7 cellular contexts compared by ENCODE assay signal in the genomic region with DNA sequence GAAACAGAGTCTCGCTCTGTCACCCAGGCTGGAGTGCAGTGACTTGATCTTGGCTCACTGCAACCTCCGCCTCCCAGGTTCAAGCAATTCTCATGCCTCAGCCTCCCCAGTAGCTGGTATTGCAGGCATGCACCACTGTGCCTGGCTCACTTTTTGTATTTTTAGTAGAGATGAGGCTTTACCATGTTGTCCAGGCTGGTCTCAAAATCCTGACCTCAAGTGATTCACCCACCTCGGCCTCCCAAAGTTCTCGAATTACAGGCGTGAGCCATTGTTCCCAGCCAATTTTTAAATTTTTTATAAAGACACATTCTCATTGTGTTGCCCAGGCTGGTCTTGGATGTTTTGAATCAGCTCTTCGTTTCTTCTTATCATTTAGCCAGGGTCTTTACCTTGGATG. TPM values are rescaled to one million over a fixed set of nuclear protein-coding genes. Genes with fewer than 3 reads are reported as not detected.
DNase-seq lines count a peak whose midpoint lies in the region; ATAC-seq and TF ChIP-seq lines count a peak whose summit lies in the region.
"Not testable (repeated sequence)": the region's sequence is repeated elsewhere in the genome, so short reads cannot be mapped to it uniquely, and the experiment has no call there.

No MANE protein-coding gene starts in this region.

- not testable (repeated sequence) for H2AK9ac ChIP-seq in IMR-90 (replicated peaks; ENCODE audit: low read depth, low read length, poor library complexity)

- CTCF ChIA-PET in IMR-90 (lab: Yijun Ruan, JAX) (interaction anchor here (0.7 to 1.6 kb wide), 3 partner anchors 88 to 139 kb away, joined by 3 to 6 read pairs (median 3); no protein-coding TSS in a partner anchor), SK-N-SH (lab: Yijun Ruan, JAX) (interaction anchor here (1.2 kb wide), 1 partner anchor 88 kb away, joined by 5 read pairs; no protein-coding TSS in a partner anchor)

- H2BK120ac ChIP-seq in IMR-90 (ENCODE audit: low read depth, low read length) = not testable (repeated sequence)

- not testable (repeated sequence) for TF ChIP-seq EP300 in SK-N-SH (IDR thresholded peaks at IDR 0.05; ENCODE audit: borderline replicate concordance in 1 of 2, low read depth in 1 of 2, low read length in 1 of 2)

- TF ChIP-seq CTCF in IMR-90 (conservative IDR thresholded peaks at IDR 0.05; ENCODE audit: low read depth, low read length); SK-N-SH (IDR thresholded peaks at IDR 0.05); osteoblast (IDR thresholded peaks at IDR 0.05; ENCODE audit: extremely low read depth, low read depth, low read length): not testable (repeated sequence)

- H3K4me3 ChIP-seq in IMR-90 (ENCODE audit: insufficient read depth, low read depth, low read length); adipocyte (ENCODE audit: low read length); osteoblast (ENCODE audit: insufficient read depth, low read length): not testable (repeated sequence)
- H3K4me3 ChIP-seq in SK-N-SH (ENCODE audit: low read depth in 2 of 2, low read length in 1 of 2) = 0 out of 4 replicates have a peak overlapping the region, but pooled peaks of 1 of the 2 experiments have one; percentile 8

- H2BK20ac ChIP-seq in IMR-90 (ENCODE audit: low read depth, low read length) = not testable (repeated sequence)

- POLR2A ChIA-PET in IMR-90 (lab: Charles Lee; ENCODE audit: unreplicated experiment); SK-N-SH (lab: Yijun Ruan, JAX): not testable (repeated sequence)

- in situ Hi-C loops in IMR-90 (cut with MboI; ENCODE audit: low sequenced_read_pairs) = not testable (repeated sequence)

- not testable (repeated sequence) for H3K56ac ChIP-seq in IMR-90 (ENCODE audit: extremely low read depth, insufficient read depth, low read length)

- dilution Hi-C loops in IMR-90 (cut with HindIII; ENCODE audit: low sequenced_read_pairs, unreplicated experiment) = not testable (repeated sequence)

- H3K4me1 ChIP-seq in IMR-90 (ENCODE audit: control insufficient read depth, insufficient read depth, low read length) = peaks cover 11% of the 10 kb centered on the region
- H3K4me1 ChIP-seq in SK-N-SH (ENCODE audit: control insufficient read depth in 1 of 2, insufficient read depth in 2 of 2, low read depth in 1 of 2, low read length in 1 of 2) = peaks cover 0 to 34% of the 10 kb centered on the region in 2 experiments; a peak in 2 of 4 replicates
- peaks cover 47% of the 10 kb centered on the region for H3K4me1 ChIP-seq in adipocyte (ENCODE audit: control insufficient read depth, insufficient read depth, low read length)
- H3K4me1 ChIP-seq in osteoblast (ENCODE audit: insufficient read depth, low read length) = peaks cover 35% of the 10 kb centered on the region

- TF ChIP-seq RAD21 in IMR-90 (IDR thresholded peaks at IDR 0.05; ENCODE audit: low read length); SK-N-SH (IDR thresholded peaks at IDR 0.05; ENCODE audit: low read length): not testable (repeated sequence)

- H2AFZ ChIP-seq in IMR-90 (replicated peaks; ENCODE audit: low read length, poor library complexity); SK-N-SH (ENCODE audit: low read depth); osteoblast (ENCODE audit: low read length): not testable (repeated sequence)

- not testable (repeated sequence) for H3K27me3 ChIP-seq in IMR-90 (ENCODE audit: control insufficient read depth, insufficient read depth, low read length); SK-N-SH (ENCODE audit: insufficient read depth); adipocyte (replicated peaks; ENCODE audit: control insufficient read depth, insufficient read depth, low read length); osteoblast (ENCODE audit: insufficient read depth, low read length)

- TF ChIP-seq POLR2A in IMR-90 (IDR thresholded peaks at IDR 0.05; ENCODE audit: low read depth, low read length) = not testable (repeated sequence)

- H4K91ac ChIP-seq in IMR-90 (ENCODE audit: insufficient read depth, low read depth, low read length) = not testable (repeated sequence)

- H3K9me2 ChIP-seq in SK-N-SH = not testable (repeated sequence)

- H2BK15ac ChIP-seq in IMR-90 (ENCODE audit: low read depth, low read length) = not testable (repeated sequence)

- not testable (repeated sequence) for H3K18ac ChIP-seq in IMR-90 (ENCODE audit: low read depth, low read length)

- H4K20me1 ChIP-seq in IMR-90 (ENCODE audit: insufficient read depth, low read length) (peaks cover 60% of the 10 kb centered on the region), SK-N-SH (ENCODE audit: insufficient read depth) (peaks cover 67% of the 10 kb centered on the region), osteoblast (ENCODE audit: insufficient read depth, low read length) (peaks cover 16% of the 10 kb centered on the region)

- peaks cover 15 to 61% of the 10 kb centered on the region in 2 experiments for H3K79me1 ChIP-seq in IMR-90 (ENCODE audit: low read depth in 1 of 2, low read length in 2 of 2)

- not testable (repeated sequence) for H3K4ac ChIP-seq in IMR-90 (ENCODE audit: low read depth, low read length)

- H3K23ac ChIP-seq in IMR-90 (ENCODE audit: low read depth, low read length) = not testable (repeated sequence)

- peaks cover 28% of the 10 kb centered on the region for H3F3A ChIP-seq in SK-N-SH (replicated peaks; ENCODE audit: insufficient read depth)

- DNase-seq in EH (ENCODE audit: low read depth) = peak; percentile 90
- DNase-seq in IMR-90 = peak; percentile 74
- not testable (repeated sequence) for DNase-seq in SK-N-SH; osteoblast (ENCODE audit: insufficient read length, low spot score, missing footprints)
- DNase-seq in adipocyte (ENCODE audit: low read depth) = peak; percentile 75
- DNase-seq in dermis blood vessel endothelial cell = peak; percentile 32
- DNase-seq in iris pigment epithelial cell (ENCODE audit: low read depth) = peak; percentile 82

- not testable (repeated sequence) for H3K27ac ChIP-seq in IMR-90 (ENCODE audit: insufficient read depth, low read length)
- H3K27ac ChIP-seq in SK-N-SH (ENCODE audit: low read depth in 2 of 2, low read length in 1 of 2) (peak overlapping the region in 1 of 2 experiments; percentile 82; a peak in 2 of 4 replicates), osteoblast (ENCODE audit: low read depth, low read length) (peak overlapping the region; percentile 95)

- not testable (repeated sequence) for H2AK5ac ChIP-seq in IMR-90 (ENCODE audit: low read depth, low read length)

- not testable (repeated sequence) for H4K8ac ChIP-seq in IMR-90 (ENCODE audit: low read depth in 2 of 2, low read length in 2 of 2)

- BruUV-seq in IMR-90 (replicated peaks; lab: Mats Ljungman, UMichigan) = not testable (repeated sequence)

- not testable (repeated sequence) for H3K4me2 ChIP-seq in IMR-90 (ENCODE audit: low read depth, low read length)
- peak overlapping the region; percentile 22; the same call in 1 of the 2 replicates for H3K4me2 ChIP-seq in SK-N-SH
- peak overlapping the region; percentile 60 for H3K4me2 ChIP-seq in osteoblast (ENCODE audit: insufficient read depth, low read length)

- not testable (repeated sequence) for H4K5ac ChIP-seq in IMR-90 (ENCODE audit: low read depth, low read length)

- peaks cover 20% of the 10 kb centered on the region for H3K9me1 ChIP-seq in IMR-90 (ENCODE audit: insufficient read depth, low read length)

- peaks cover 15% of the 10 kb centered on the region for H3K36me3 ChIP-seq in IMR-90 (ENCODE audit: control insufficient read depth, insufficient read depth, low read length)
- peaks cover 3 to 35% of the 10 kb centered on the region in 2 experiments for H3K36me3 ChIP-seq in SK-N-SH (replicated peaks in 1 of 2; ENCODE audit: control insufficient read depth in 1 of 2, insufficient read depth in 2 of 2, low read length in 1 of 2)
- H3K36me3 ChIP-seq in adipocyte (ENCODE audit: control insufficient read depth, insufficient read depth, low read length, severe bottlenecking) = peaks cover 38% of the 10 kb centered on the region
- H3K36me3 ChIP-seq in osteoblast (ENCODE audit: insufficient read depth, low read length) = peaks cover 22% of the 10 kb centered on the region

- H3K14ac ChIP-seq in IMR-90 (replicated peaks; ENCODE audit: low read depth, low read length) = not testable (repeated sequence)

- H2BK5ac ChIP-seq in IMR-90 (ENCODE audit: low read depth, low read length, poor library complexity, severe bottlenecking) = peak overlapping the region; percentile 1

- peak; percentile 75 for ATAC-seq in IMR-90 (ENCODE audit: low read depth)

- not testable (repeated sequence) for H3K9ac ChIP-seq in IMR-90 (ENCODE audit: low read depth, low read length); adipocyte (ENCODE audit: low read length)
- H3K9ac ChIP-seq in SK-N-SH = peak overlapping the region; percentile 31; the same call in 1 of the 2 replicates

- no CpG with 5 or more reads among the region's 6 CpGs for WGBS in IMR-90 (ENCODE audit: extremely low coverage in 2 of 2, insufficient read length in 1 of 2), 2 experiments
- WGBS in SK-N-SH (ENCODE audit: low lambda C conversion rate) = 37% methylated on average over 6 of the region's 6 CpGs

- intact Hi-C loops in IMR-90 (cut with micrococcal nuclease) = loop anchor here (5.0 to 10.0 kb wide), 2 partner anchors 54 to 88 kb away; no protein-coding TSS in a partner anchor

- H3K9me3 ChIP-seq in IMR-90 (ENCODE audit: control insufficient read depth, insufficient read depth, low read length); SK-N-SH; adipocyte (ENCODE audit: control insufficient read depth, low read length); osteoblast (ENCODE audit: low read depth, low read length): not testable (repeated sequence)

- H3K79me2 ChIP-seq in SK-N-SH (ENCODE audit: insufficient read depth) = peaks cover 95% of the 10 kb centered on the region
- peaks cover 81% of the 10 kb centered on the region for H3K79me2 ChIP-seq in osteoblast (ENCODE audit: insufficient read depth, low read length)

TF ChIP-seq in IMR-90, 13 proteins besides CTCF, POLR2A, EP300 and RAD21:
- peak; percentile 48; the same call in 1 of the 2 replicates for TF ChIP-seq BHLHE40 (IDR thresholded peaks at IDR 0.05; ENCODE audit: low read depth, low read length)

TF ChIP-seq in SK-N-SH, 30 proteins besides CTCF, POLR2A, EP300 and RAD21 (continues in another document):
- TF ChIP-seq FOSL2 (IDR thresholded peaks at IDR 0.05; ENCODE audit: borderline replicate concordance, low read depth) = peak; percentile 65
- peak; percentile 24; the same call in 1 of the 2 replicates for TF ChIP-seq TCF12 (IDR thresholded peaks at IDR 0.05)

RNA-seq across cellular contexts. Expression of a gene that starts 37.7 kb away (rescaled TPM):
- 94.6 and 103 TPM in 2 replicates for total RNA-seq in IMR-90 (2012; rRNA removed)
- polyA plus RNA-seq in IMR-90 (2012; rRNA removed) = 8.8 and 12.7 TPM in 2 replicates
- polyA plus RNA-seq in IMR-90 (2012; cell fraction: cytosol; rRNA removed) = 5.0 and 7.6 TPM in 2 replicates
- 5.1 and 11.9 TPM in 2 replicates for polyA plus RNA-seq in IMR-90 (2012; cell fraction: nucleus; rRNA removed; ENCODE audit: low replicate concordance)
- polyA plus RNA-seq in SK-N-SH (2012; rRNA removed) = 3.8 and 4.1 TPM in 2 replicates
- 5.5 and 6.7 TPM in 2 replicates for polyA plus RNA-seq in SK-N-SH (2012; cell fraction: cytosol; rRNA removed)
- 3.1 and 6.3 TPM in 2 replicates for polyA plus RNA-seq in SK-N-SH (2012; cell fraction: nucleus; rRNA removed)
- total RNA-seq in dermis blood vessel endothelial cell = 70.3 and 81.1 TPM in 2 replicates
- 73.4 and 79.3 TPM in 2 replicates for total RNA-seq in osteoblast
